ENCODE assay signal across 22 cellular contexts in the genomic region with DNA sequence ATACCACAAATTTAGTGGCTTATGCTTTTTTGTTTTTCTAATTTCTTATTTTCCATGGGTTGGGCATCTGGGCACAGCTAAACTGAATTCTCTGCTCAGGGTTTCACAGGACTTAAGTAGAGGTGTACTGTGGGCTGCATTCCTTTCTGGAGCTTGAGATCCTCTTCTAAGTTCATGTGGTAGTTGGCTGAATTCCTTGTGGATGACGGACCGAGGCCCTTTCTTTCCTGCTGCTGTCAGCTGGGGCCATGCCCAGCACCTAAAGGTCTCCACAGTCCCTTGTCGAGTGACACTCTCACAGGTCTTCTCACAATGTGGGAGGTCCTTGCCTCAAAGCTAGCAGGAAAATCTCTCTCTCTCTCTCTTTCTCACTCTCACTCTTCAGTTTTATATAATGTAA.
"Had no signal": no experiment of that assay in that cellular context is flagged by ENCODE, and none has a peak within 500 bp of the region (broad histone marks: within the 10 kb centered on the region; RNA-seq: fewer than 3 reads in every experiment).

No MANE protein-coding gene starts in this region.

- H3K4me3 Mint-ChIP-seq: activated naive CD8-positive, alpha-beta T cell; brain; dendritic cell treated with granulocyte-macrophage colony-stimulating factor and Interleukin-4, amounts not matched to agents 40 ng/mL and 50 ng/mL, for 4 days; effector memory CD8-positive, alpha-beta T cell; naive thymus-derived CD4-positive, alpha-beta T cell; T-helper 17 cell; WTC11 had no signal

- H3K27me3 Mint-ChIP-seq: activated naive CD8-positive, alpha-beta T cell; brain; dendritic cell treated with granulocyte-macrophage colony-stimulating factor and Interleukin-4, amounts not matched to agents 40 ng/mL and 50 ng/mL, for 4 days; effector memory CD8-positive, alpha-beta T cell; naive thymus-derived CD4-positive, alpha-beta T cell; T-helper 17 cell had no signal

- H3K79me2 ChIP-seq: parathyroid adenoma had no signal

- H3K36me3 ChIP-seq: gastroesophageal sphincter, SJCRH30, tibial nerve had no signal

- ATAC-seq: effector memory CD8-positive, alpha-beta T cell; gastroesophageal sphincter; naive thymus-derived CD4-positive, alpha-beta T cell; T-helper 17 cell; WTC11 had no signal

- DNase-seq: activated CD4-positive, alpha-beta T cell treated with anti-CD3 and anti-CD28 coated beads for 48 hours; activated CD8-positive, alpha-beta memory T cell treated with anti-CD3 and anti-CD28 coated beads, Interleukin-2, amount 50 U/mL, for 48 hours; activated gamma-delta T cell treated with Interleukin-2 at 50 U/mL for 16 hours; amniotic stem cell; cerebellar nuclear complex; effector memory CD8-positive, alpha-beta T cell; kidney; naive thymus-derived CD4-positive, alpha-beta T cell; retina; stimulated activated CD4-positive, alpha-beta T cell treated with anti-CD3 and anti-CD28 coated beads, Interleukin-15, amount 100 ng/mL, for 24 hours; stimulated activated CD4-positive, alpha-beta T cell treated with anti-CD3 and anti-CD28 coated beads, Interleukin-4, amount 100 ng/mL, for 1 hour; stimulated activated naive CD4-positive, alpha-beta T cell; T-helper 17 cell had no signal

- H3K4me1 Mint-ChIP-seq: brain; naive thymus-derived CD4-positive, alpha-beta T cell; T-helper 17 cell had no signal

- H2AFZ ChIP-seq: parathyroid adenoma had no signal

- H3K27ac Mint-ChIP-seq: activated naive CD8-positive, alpha-beta T cell; brain; dendritic cell treated with granulocyte-macrophage colony-stimulating factor and Interleukin-4, amounts not matched to agents 40 ng/mL and 50 ng/mL, for 4 days; effector memory CD8-positive, alpha-beta T cell; naive thymus-derived CD4-positive, alpha-beta T cell; T-helper 17 cell; WTC11 had no signal

- H3K36me3 Mint-ChIP-seq: activated naive CD8-positive, alpha-beta T cell; brain; naive thymus-derived CD4-positive, alpha-beta T cell had no signal

- H3K4me1 ChIP-seq: gastroesophageal sphincter, parathyroid adenoma, SJCRH30, tibial nerve had no signal

- H3K27me3 ChIP-seq: gastroesophageal sphincter, SJCRH30, tibial nerve had no signal

- H3K9ac ChIP-seq: parathyroid adenoma had no signal

- H3K27ac ChIP-seq: gastroesophageal sphincter, parathyroid adenoma, SJCRH30, tibial nerve had no signal

- H3K4me3 ChIP-seq: gastroesophageal sphincter, lung, SJCRH30, tibial nerve had no signal

- H3K9me3 ChIP-seq: SJCRH30 had no signal
